In genomic region chr10:13885238-13885990, GRCh38 we compare ENCODE assay signal across 26 cellular contexts.
DNase-seq lines count a peak whose midpoint lies in the region; ATAC-seq and TF ChIP-seq lines count a peak whose summit lies in the region.
"Had no signal": no experiment of that assay in that cellular context is flagged by ENCODE, and none has a peak within 500 bp of the region (broad histone marks: within the 10 kb centered on the region; RNA-seq: fewer than 3 reads in every experiment).

No MANE protein-coding gene starts in this region.

- no peak overlapping the region for H2BK5ac ChIP-seq in H9 (ENCODE audit: insufficient read length, low read length)

- TF ChIP-seq CTCF in H9 (conservative IDR thresholded peaks at IDR 0.05), result no peak
- no peak for TF ChIP-seq CTCF in RWPE1 (conservative IDR thresholded peaks at IDR 0.05; ENCODE audit: low read depth)

- no peaks in the 10 kb centered on the region for H3K79me1 ChIP-seq in H9 (ENCODE audit: insufficient read depth, low read depth, low read length, poor library complexity, severe bottlenecking)

- H3K9ac ChIP-seq in H9 (ENCODE audit: extremely low read depth, insufficient read length, low read length), result no peak overlapping the region
- H3K9ac ChIP-seq: BLaER1 treated with 17β-estradiol and CSF1 and Interleukin-3, amounts not matched to agents 10 nM and 100 nM had no signal

- H3K14ac ChIP-seq in H9 (ENCODE audit: insufficient read depth, low read length), result no peak overlapping the region

- no peak overlapping the region for H3K23ac ChIP-seq in H9 (ENCODE audit: insufficient read length, low read depth, low read length)

- no peak overlapping the region for H4K8ac ChIP-seq in H9 (replicated peaks; ENCODE audit: insufficient read length, low read depth, low read length)

- CTCF ChIA-PET in RWPE1 (lab: Yijun Ruan, JAX), result no interaction called here

- no peak overlapping the region for H2BK120ac ChIP-seq in H9 (ENCODE audit: low read depth, low read length, poor library complexity, severe bottlenecking)

- H4K20me1 ChIP-seq in H9 (ENCODE audit: control insufficient read depth, insufficient read depth, insufficient read length), result no peaks in the 10 kb centered on the region
- H4K20me1 ChIP-seq: BLaER1 treated with 17β-estradiol and CSF1 and Interleukin-3, amounts not matched to agents 10 nM and 100 nM had no signal

- peaks cover 12% of the 10 kb centered on the region; the same call in 1 of the 2 replicates for H3K4me1 ChIP-seq in H9 (ENCODE audit: insufficient read depth, low read length)
- H3K4me1 ChIP-seq in aorta (ENCODE audit: control insufficient read depth in 1 of 2, insufficient read depth in 2 of 2, low read length in 2 of 2), result peaks cover 4% of the 10 kb centered on the region in 2 donors
- H3K4me1 ChIP-seq: testis had no signal

- no peak overlapping the region for H3K27ac ChIP-seq in H9 (ENCODE audit: insufficient read length, low read depth, low read length)
- H3K27ac ChIP-seq in cingulate gyrus (ENCODE audit: low read depth, low read length), result peak overlapping the region; percentile 77
- H3K27ac ChIP-seq in layer of hippocampus (ENCODE audit: low read depth, low read length), result peak overlapping the region; percentile 65
- no peak overlapping the region for H3K27ac ChIP-seq in aorta (ENCODE audit: low read depth in 1 of 2, low read length in 2 of 2)
- no peak overlapping the region for H3K27ac ChIP-seq in RWPE1
- H3K27ac ChIP-seq: ascending aorta; BLaER1 treated with 17β-estradiol and CSF1 and Interleukin-3, amounts not matched to agents 10 nM and 100 nM; hepatocyte; testis; vagina had no signal

- H3K18ac ChIP-seq in H9 (ENCODE audit: insufficient read length, low read depth, low read length), result no peak overlapping the region

- H3K27me3 ChIP-seq in H9 (ENCODE audit: insufficient read depth, low read length), result no peaks in the 10 kb centered on the region
- H3K27me3 ChIP-seq in layer of hippocampus (ENCODE audit: control insufficient read depth, insufficient read depth, low read length), result no peaks in the 10 kb centered on the region
- H3K27me3 ChIP-seq in aorta (ENCODE audit: control insufficient read depth in 1 of 2, insufficient read depth in 2 of 2, low read length in 1 of 2), result no peaks in the 10 kb centered on the region
- H3K27me3 ChIP-seq: ascending aorta, testis, vagina had no signal

- H3K27me3 Mint-ChIP-seq in H9 (ENCODE audit: low read depth), result peaks cover 6% of the 10 kb centered on the region; the same call in 1 of the 2 replicates

- H3K36me3 ChIP-seq in aorta (ENCODE audit: control insufficient read depth in 1 of 2, insufficient read depth in 2 of 2, low read length in 1 of 2), result no peaks in the 10 kb centered on the region
- H3K36me3 ChIP-seq: ascending aorta; BLaER1 treated with 17β-estradiol and CSF1 and Interleukin-3, amounts not matched to agents 10 nM and 100 nM; vagina had no signal

- no peak overlapping the region for H4K91ac ChIP-seq in H9 (ENCODE audit: insufficient read length, low read depth, low read length)

- no peak for ATAC-seq in aorta (ENCODE audit: low FRiP score)
- ATAC-seq: activated T-cell treated with anti-CD3 and anti-CD28 coated beads, Interleukin-2, amount 50 U/mL, for 72 hours had no signal

- H3K4me2 ChIP-seq in H9 (ENCODE audit: insufficient read depth, insufficient read length, low read length), result no peak overlapping the region
- H3K4me2 ChIP-seq: hepatocyte had no signal

- H2BK20ac ChIP-seq in H9 (ENCODE audit: low read depth, low read length, poor library complexity, severe bottlenecking), result no peak overlapping the region

- H3T11ph ChIP-seq in H9 (ENCODE audit: low read length), result no peak overlapping the region

- no peaks in the 10 kb centered on the region for H3K9me3 Mint-ChIP-seq in H9
- H3K9me3 Mint-ChIP-seq: activated CD4-positive, alpha-beta T cell treated with anti-CD3 and anti-CD28 coated beads, Interleukin-2, amount 10 ng/mL, durations not matched to agents 7 days and 5 days; activated naive CD4-positive, alpha-beta T cell treated with anti-CD3 and anti-CD28 coated beads for 36 hours; activated T-cell treated with anti-CD3 and anti-CD28 coated beads, Interleukin-2, amount 50 U/mL, for 72 hours had no signal

- POLR2A ChIA-PET in RWPE1 (lab: Yijun Ruan, JAX; ENCODE audit: low non-redundant PET), result no interaction called here

- DNase-seq in H9, result no peak
- peak; percentile 97 for DNase-seq in putamen (ENCODE audit: low spot score)
- DNase-seq in aorta, result no peak
- no peak for DNase-seq in DMS 273 treated with DMSO at 0.1 percent for 48 hours (lab: John Stamatoyannopoulos, UW)
- DNase-seq in RWPE1 (ENCODE audit: low spot score), result no peak
- no peak for DNase-seq in NCI-H2081 (lab: John Stamatoyannopoulos, UW)
- DNase-seq: activated CD4-positive, alpha-beta T cell treated with anti-CD3 and anti-CD28 coated beads, Interleukin-2, amount 10 ng/mL, durations not matched to agents 7 days and 5 days; activated naive CD4-positive, alpha-beta T cell treated with anti-CD3 and anti-CD28 coated beads for 36 hours; activated T-cell treated with anti-CD3 and anti-CD28 coated beads, Interleukin-2, amount 50 U/mL, for 72 hours; central memory CD4-positive, alpha-beta T cell; NCI-H1105; NCI-H2029 treated with DMSO at 0.1 percent for 48 hours; NCI-H345; NCI-H82; Right ventricle myocardium superior; small intestine; stimulated activated CD4-positive, alpha-beta T cell treated with anti-CD3 and anti-CD28 coated beads, Interleukin-2, amount 100 ng/mL, for 24 hours; T-helper 9 cell; testis had no signal

- H2BK15ac ChIP-seq in H9 (ENCODE audit: low read depth, low read length), result no peak overlapping the region

- H3K56ac ChIP-seq in H9 (ENCODE audit: insufficient read length, low read depth, low read length), result no peak overlapping the region

- peaks cover 23% of the 10 kb centered on the region; the same call in 1 of the 2 replicates for H3K79me2 ChIP-seq in H9 (ENCODE audit: insufficient read depth, low read length)
- H3K79me2 ChIP-seq: hepatocyte had no signal

- H3K36me3 Mint-ChIP-seq in H9 (ENCODE audit: insufficient read depth in 1 of 3, low read depth in 3 of 3), result no peaks in the 10 kb centered on the region
- H3K36me3 Mint-ChIP-seq: IgD-negative memory B cell had no signal

- no peaks in the 10 kb centered on the region for H3K23me2 ChIP-seq in H9 (ENCODE audit: insufficient read length, low read depth, low read length, poor library complexity, severe bottlenecking)

- no peak overlapping the region for H4K5ac ChIP-seq in H9 (ENCODE audit: insufficient read length, low read depth, low read length)

- intact Hi-C loops in aorta (cut with DNase I), result no loop called here

- H2BK12ac ChIP-seq in H9 (ENCODE audit: insufficient read length, low read depth, low read length), result no peak overlapping the region

- H3K9me3 ChIP-seq in H9 (ENCODE audit: control insufficient read depth, low read depth, low read length) (no peaks in the 10 kb centered on the region), aorta (ENCODE audit: control insufficient read depth, low read length) (no peaks in the 10 kb centered on the region)
- H3K9me3 ChIP-seq: ascending aorta; BLaER1 treated with 17β-estradiol and CSF1 and Interleukin-3, amounts not matched to agents 10 nM and 100 nM; testis; vagina had no signal

- no peak overlapping the region for H3K4me3 Mint-ChIP-seq in H9
- H3K4me3 Mint-ChIP-seq: activated CD4-positive, alpha-beta T cell treated with anti-CD3 and anti-CD28 coated beads, Interleukin-2, amount 10 ng/mL, durations not matched to agents 7 days and 5 days; activated naive CD4-positive, alpha-beta T cell treated with anti-CD3 and anti-CD28 coated beads for 36 hours; activated T-cell treated with anti-CD3 and anti-CD28 coated beads, Interleukin-2, amount 50 U/mL, for 72 hours had no signal

- no peak overlapping the region for H2AK5ac ChIP-seq in H9 (ENCODE audit: insufficient read length, low read length)

- H3K4me3 ChIP-seq in aorta (ENCODE audit: low read length in 2 of 2), result no peak overlapping the region
- H3K4me3 ChIP-seq: ascending aorta; BLaER1 treated with 17β-estradiol and CSF1 and Interleukin-3, amounts not matched to agents 10 nM and 100 nM; hepatocyte; testis; vagina had no signal

- H3K4ac ChIP-seq in H9 (ENCODE audit: low read depth, low read length), result no peak overlapping the region

- H3K4me1 Mint-ChIP-seq in H9, result peaks cover 43 to 44% of the 10 kb centered on the region in 2 experiments
- H3K4me1 Mint-ChIP-seq: activated CD4-positive, alpha-beta T cell treated with anti-CD3 and anti-CD28 coated beads, Interleukin-2, amount 10 ng/mL, durations not matched to agents 7 days and 5 days had no signal

- H3K27ac Mint-ChIP-seq in H9, result peak overlapping the region in 2 of 3 experiments; percentile 8 to 71; a peak in 4 of 7 replicates
- H3K27ac Mint-ChIP-seq: activated CD4-positive, alpha-beta T cell treated with anti-CD3 and anti-CD28 coated beads, Interleukin-2, amount 10 ng/mL, durations not matched to agents 7 days and 5 days; activated naive CD4-positive, alpha-beta T cell treated with anti-CD3 and anti-CD28 coated beads for 36 hours; activated T-cell treated with anti-CD3 and anti-CD28 coated beads, Interleukin-2, amount 50 U/mL, for 72 hours; IgD-negative memory B cell had no signal

- no peak overlapping the region for H2AFZ ChIP-seq in H9 (ENCODE audit: low read length)
- H2AFZ ChIP-seq: hepatocyte had no signal

- WGBS in H9 (ENCODE audit: extremely low coverage, insufficient read length, low lambda C conversion rate), result no CpG with 5 or more reads among the region's 9 CpGs
- WGBS in aorta, 2 donors, result 90 to 91% methylated on average over 9 of the region's 9 CpGs

Comparison
In these comparisons a context has a peak if more than half of its experiments do, and no peak if none do; other contexts are left out.
1. H3K27ac ChIP-seq: peak in cingulate gyrus (single experiment) and layer of hippocampus (single experiment); none in H9 (single experiment), aorta (0 of 2) and RWPE1 (single experiment).